13 cellular contexts compared by ENCODE assay signal in the genomic region with DNA sequence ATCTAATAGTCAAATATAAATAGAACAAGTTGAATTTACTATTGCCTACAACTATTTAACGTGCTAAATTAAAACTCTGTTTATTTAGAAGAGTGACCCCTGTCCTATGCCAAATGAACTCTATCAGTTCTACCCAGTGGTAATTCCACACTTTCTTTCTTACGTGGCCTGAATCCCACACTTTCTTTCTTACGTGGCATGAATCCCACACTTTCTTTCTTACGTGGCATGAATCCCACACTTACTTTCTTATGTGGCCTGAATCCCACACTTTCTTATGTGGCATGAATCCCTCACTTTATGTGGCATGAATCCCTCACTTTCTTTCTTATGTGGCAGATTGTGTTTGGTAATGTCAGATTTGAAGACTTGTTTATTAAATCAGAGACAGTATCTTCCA. TPM values are rescaled to one million over a fixed set of nuclear protein-coding genes. Genes with fewer than 3 reads are reported as not detected.
DNase-seq lines count a peak whose midpoint lies in the region; ATAC-seq and TF ChIP-seq lines count a peak whose summit lies in the region.
"Had no signal": no experiment of that assay in that cellular context is flagged by ENCODE, and none has a peak within 500 bp of the region (broad histone marks: within the 10 kb centered on the region; RNA-seq: fewer than 3 reads in every experiment).

No MANE protein-coding gene starts in this region.

- peaks cover 25% of the 10 kb centered on the region for H3K36me3 Mint-ChIP-seq in activated CD4-positive, alpha-beta memory T cell treated with anti-CD3 and anti-CD28 coated beads, Interleukin-2, amount 10 ng/mL, durations not matched to agents 7 days and 5 days (ENCODE audit: low read depth)
- H3K36me3 Mint-ChIP-seq in activated CD4-positive, alpha-beta memory T cell treated with anti-CD3 and anti-CD28 coated beads for 36 hours = peaks cover 17% of the 10 kb centered on the region
- peaks cover 4% of the 10 kb centered on the region for H3K36me3 Mint-ChIP-seq in WTC11
- peaks cover 38% of the 10 kb centered on the region for H3K36me3 Mint-ChIP-seq in stimulated activated effector memory CD8-positive, alpha-beta T cell treated with anti-CD3 and anti-CD28 coated beads, Interleukin-12 subunit alpha, Interleukin-12 subunit beta, amount 100 ng/mL, for 72 hours

- no peak overlapping the region for H3K4me3 ChIP-seq in right lobe of liver
- H3K4me3 ChIP-seq: upper lobe of right lung had no signal

- ATAC-seq in WTC11 (no peak), right lobe of liver (peak in 3 of 4 donors; percentile 15 to 57 (median 28)), GM21717 (IDR thresholded peaks at IDR 0.05; ENCODE audit: unreplicated experiment) (no peak), HG03039 (IDR thresholded peaks at IDR 0.05; ENCODE audit: unreplicated experiment) (no peak)
- no peak for ATAC-seq in stimulated activated effector memory CD8-positive, alpha-beta T cell treated with anti-CD3 and anti-CD28 coated beads, Interleukin-12 subunit alpha, Interleukin-12 subunit beta, amount 100 ng/mL, for 72 hours
- ATAC-seq: upper lobe of right lung had no signal

- no peaks in the 10 kb centered on the region for H3K9me3 Mint-ChIP-seq in activated CD4-positive, alpha-beta memory T cell treated with anti-CD3 and anti-CD28 coated beads, Interleukin-2, amount 10 ng/mL, durations not matched to agents 7 days and 5 days
- H3K9me3 Mint-ChIP-seq in activated CD4-positive, alpha-beta memory T cell treated with anti-CD3 and anti-CD28 coated beads for 36 hours = no peaks in the 10 kb centered on the region
- H3K9me3 Mint-ChIP-seq in WTC11 = no peaks in the 10 kb centered on the region
- no peaks in the 10 kb centered on the region for H3K9me3 Mint-ChIP-seq in stimulated activated effector memory CD8-positive, alpha-beta T cell treated with anti-CD3 and anti-CD28 coated beads, Interleukin-12 subunit alpha, Interleukin-12 subunit beta, amount 100 ng/mL, for 72 hours

- H3K27ac ChIP-seq in right lobe of liver = peak overlapping the region; percentile 48 to 73 (median 71)

- H3K4me1 ChIP-seq in right lobe of liver = peaks cover 2 to 76% (median 37%) of the 10 kb centered on the region in 4 donors

- TF ChIP-seq POLR2A in right lobe of liver (IDR thresholded peaks at IDR 0.05) = no peak

- no peak for TF ChIP-seq CTCF in WTC11 (IDR thresholded peaks at IDR 0.05)
- no peak for TF ChIP-seq CTCF in right lobe of liver (IDR thresholded peaks at IDR 0.05)

- H3K4me3 Mint-ChIP-seq in activated CD4-positive, alpha-beta memory T cell treated with anti-CD3 and anti-CD28 coated beads, Interleukin-2, amount 10 ng/mL, durations not matched to agents 7 days and 5 days = no peak overlapping the region
- H3K4me3 Mint-ChIP-seq in activated CD4-positive, alpha-beta memory T cell treated with anti-CD3 and anti-CD28 coated beads for 36 hours = no peak overlapping the region
- H3K4me3 Mint-ChIP-seq in WTC11 = no peak overlapping the region
- H3K4me3 Mint-ChIP-seq in stimulated activated effector memory CD8-positive, alpha-beta T cell treated with anti-CD3 and anti-CD28 coated beads, Interleukin-12 subunit alpha, Interleukin-12 subunit beta, amount 100 ng/mL, for 72 hours = no peak overlapping the region

- intact Hi-C loops in activated CD4-positive, alpha-beta memory T cell treated with anti-CD3 and anti-CD28 coated beads for 36 hours (cut with micrococcal nuclease) = no loop called here
- intact Hi-C loops in right lobe of liver (cut with DNase I) = no loop called here

- POLR2A ChIA-PET in activated CD4-positive, alpha-beta memory T cell treated with anti-CD3 and anti-CD28 coated beads, Interleukin-2, amount 10 ng/mL, durations not matched to agents 7 days and 5 days (lab: Charles Lee) = no interaction called here
- POLR2A ChIA-PET in activated CD4-positive, alpha-beta memory T cell treated with anti-CD3 and anti-CD28 coated beads for 36 hours (lab: Charles Lee) = interaction anchor here (0.8 kb wide), 1 partner anchor 22 kb away, joined by 3 read pairs; no protein-coding TSS in a partner anchor
- POLR2A ChIA-PET in WTC11 (lab: Charles Lee) = no interaction called here

- H3K27ac Mint-ChIP-seq in activated CD4-positive, alpha-beta memory T cell treated with anti-CD3 and anti-CD28 coated beads, Interleukin-2, amount 10 ng/mL, durations not matched to agents 7 days and 5 days = peak overlapping the region; percentile 44
- H3K27ac Mint-ChIP-seq in activated CD4-positive, alpha-beta memory T cell treated with anti-CD3 and anti-CD28 coated beads for 36 hours = no peak overlapping the region
- peak overlapping the region; percentile 69; the same call in 1 of the 2 replicates for H3K27ac Mint-ChIP-seq in WTC11
- peak overlapping the region; percentile 32 for H3K27ac Mint-ChIP-seq in stimulated activated effector memory CD8-positive, alpha-beta T cell treated with anti-CD3 and anti-CD28 coated beads, Interleukin-12 subunit alpha, Interleukin-12 subunit beta, amount 100 ng/mL, for 72 hours

- H3K4me1 Mint-ChIP-seq in activated CD4-positive, alpha-beta memory T cell treated with anti-CD3 and anti-CD28 coated beads, Interleukin-2, amount 10 ng/mL, durations not matched to agents 7 days and 5 days = peaks cover 55% of the 10 kb centered on the region
- peaks cover 58% of the 10 kb centered on the region for H3K4me1 Mint-ChIP-seq in activated CD4-positive, alpha-beta memory T cell treated with anti-CD3 and anti-CD28 coated beads for 36 hours (ENCODE audit: low read depth)
- H3K4me1 Mint-ChIP-seq in WTC11 = peaks cover 44% of the 10 kb centered on the region
- H3K4me1 Mint-ChIP-seq in stimulated activated effector memory CD8-positive, alpha-beta T cell treated with anti-CD3 and anti-CD28 coated beads, Interleukin-12 subunit alpha, Interleukin-12 subunit beta, amount 100 ng/mL, for 72 hours = peaks cover 55% of the 10 kb centered on the region

- no peaks in the 10 kb centered on the region for H3K9me3 ChIP-seq in right lobe of liver
- H3K9me3 ChIP-seq: upper lobe of right lung had no signal

- H3K27me3 Mint-ChIP-seq in activated CD4-positive, alpha-beta memory T cell treated with anti-CD3 and anti-CD28 coated beads, Interleukin-2, amount 10 ng/mL, durations not matched to agents 7 days and 5 days = no peaks in the 10 kb centered on the region
- no peaks in the 10 kb centered on the region for H3K27me3 Mint-ChIP-seq in activated CD4-positive, alpha-beta memory T cell treated with anti-CD3 and anti-CD28 coated beads for 36 hours
- H3K27me3 Mint-ChIP-seq in WTC11 (ENCODE audit: low read depth) = no peaks in the 10 kb centered on the region

- CTCF ChIA-PET in activated CD4-positive, alpha-beta memory T cell treated with anti-CD3 and anti-CD28 coated beads, Interleukin-2, amount 10 ng/mL, durations not matched to agents 7 days and 5 days (lab: Charles Lee) = no interaction called here
- CTCF ChIA-PET in activated CD4-positive, alpha-beta memory T cell treated with anti-CD3 and anti-CD28 coated beads for 36 hours (lab: Charles Lee) = no interaction called here
- CTCF ChIA-PET in WTC11 (lab: Charles Lee) = interaction anchor here (1.6 to 1.7 kb wide), 2 partner anchors 17 to 101 kb away, joined by 4 to 5 read pairs; no protein-coding TSS in a partner anchor

- H3K36me3 ChIP-seq in right lobe of liver = no peaks in the 10 kb centered on the region
- H3K36me3 ChIP-seq: upper lobe of right lung had no signal

- 27% methylated on average over 4 of the region's 4 CpGs for WGBS in right lobe of liver (ENCODE audit: insufficient coverage, low coverage, low lambda C conversion rate, missing lambda C conversion rate)

- DNase-seq in activated CD4-positive, alpha-beta memory T cell treated with anti-CD3 and anti-CD28 coated beads, Interleukin-2, amount 10 ng/mL, durations not matched to agents 7 days and 5 days = no peak
- DNase-seq in activated CD4-positive, alpha-beta memory T cell treated with anti-CD3 and anti-CD28 coated beads for 36 hours = no peak
- DNase-seq in WTC11 (ENCODE audit: low spot score) (no peak), right lobe of liver (no peak), putamen (ENCODE audit: low spot score) (no peak)
- no peak for DNase-seq in stimulated activated effector memory CD8-positive, alpha-beta T cell treated with anti-CD3 and anti-CD28 coated beads, Interleukin-12 subunit alpha, Interleukin-12 subunit beta, amount 100 ng/mL, for 72 hours (ENCODE audit: low spot score in 2 of 2)
- DNase-seq: cortex of kidney, NCI-H1436, NCI-H446 treated with DMSO at 0.1 percent for 48 hours, nucleus accumbens, upper lobe of right lung had no signal

- no peaks in the 10 kb centered on the region for H3K27me3 ChIP-seq in right lobe of liver
- H3K27me3 ChIP-seq: upper lobe of right lung had no signal

TF ChIP-seq in WTC11, 78 proteins besides CTCF, POLR2A, EP300 and RAD21 (continues in another document):
- TF ChIP-seq ZNF671 (CRISPR knock-in tag; IDR thresholded peaks at IDR 0.05) (no peak), GTF2I (CRISPR knock-in tag; conservative IDR thresholded peaks at IDR 0.05) (no peak), SOX15 (CRISPR knock-in tag; IDR thresholded peaks at IDR 0.05) (no peak)

RNA-seq across cellular contexts. Expression of a gene that starts 6.2 kb away (rescaled TPM):
- 10 to 100 TPM; 53.3 to 68.2 TPM for total RNA-seq in activated CD4-positive, alpha-beta memory T cell treated with anti-CD3 and anti-CD28 coated beads, Interleukin-2, amount 10 ng/mL, durations not matched to agents 7 days and 5 days
- 10 to 100 TPM; 49.3 to 60.8 TPM for total RNA-seq in activated CD4-positive, alpha-beta memory T cell treated with anti-CD3 and anti-CD28 coated beads for 36 hours
- total RNA-seq in WTC11 (2021) (57.7 to 65.7 TPM (median 62.7 TPM) in 3 replicates), right lobe of liver (10 to 100 TPM; 14.1 to 20.5 (median 16.1) TPM)

Comparison
In these comparisons a context has a peak if more than half of its experiments do, and no peak if none do; other contexts are left out.
1. ATAC-seq: peak in right lobe of liver (3 of 4); none in WTC11 (single experiment), stimulated activated effector memory CD8-positive, alpha-beta T cell treated with anti-CD3 and anti-CD28 coated beads, Interleukin-12 subunit alpha, Interleukin-12 subunit beta, amount 100 ng/mL, for 72 hours (single experiment), GM21717 (single experiment) and HG03039 (single experiment).